13 cellular contexts compared by ENCODE assay signal in genomic region chr10:61869772-61870520, GRCh38. TPM values are rescaled to one million over a fixed set of nuclear protein-coding genes. Genes with fewer than 3 reads are reported as not detected.
A peak's percentile ranks its signal among the peaks of the same experiment; 100 is the strongest.
DNase-seq lines count a peak whose midpoint lies in the region; ATAC-seq, FAIRE-seq and TF ChIP-seq lines count a peak whose summit lies in the region.
"Had no signal": no experiment of that assay in that cellular context is flagged by ENCODE, and none has a peak within 500 bp of the region (broad histone marks: within the 10 kb centered on the region; RNA-seq: fewer than 3 reads in every experiment).

No MANE protein-coding gene starts in this region.

- H3K27ac ChIP-seq in sigmoid colon = peak overlapping the region; percentile 25 to 61 (median 36)
- H3K27ac ChIP-seq: WERI-Rb-1 had no signal

- H3K9me3 ChIP-seq in sigmoid colon = no peaks in the 10 kb centered on the region
- H3K9me3 ChIP-seq: ovary had no signal

- TF ChIP-seq CTCF in fibroblast of the aortic adventitia (IDR thresholded peaks at IDR 0.05; ENCODE audit: insufficient read depth, low read length) (no peak), sigmoid colon (IDR thresholded peaks at IDR 0.05) (no peak), D721Med (IDR thresholded peaks at IDR 0.05; ENCODE audit: insufficient read depth, missing control alignments) (no peak)

- peaks cover 0 to 29% of the 10 kb centered on the region in 2 donors for H3K27me3 Mint-ChIP-seq in effector memory CD8-positive, alpha-beta T cell

- H3K4me3 Mint-ChIP-seq in effector memory CD8-positive, alpha-beta T cell = no peak overlapping the region

- H3K36me3 ChIP-seq in sigmoid colon = no peaks in the 10 kb centered on the region
- H3K36me3 ChIP-seq: ovary, WERI-Rb-1 had no signal

- WGBS in sigmoid colon, 2 donors = 6 to 38% methylated on average over 6 of the region's 6 CpGs

- TF ChIP-seq POLR2A in sigmoid colon (IDR thresholded peaks at IDR 0.05) = no peak

- peak overlapping the region; percentile 11 for H3K4me3 ChIP-seq in fibroblast of the aortic adventitia (ENCODE audit: low read depth, low read length)
- no peak overlapping the region for H3K4me3 ChIP-seq in sigmoid colon
- H3K4me3 ChIP-seq: ovary had no signal

- H3K27me3 ChIP-seq in sigmoid colon = no peaks in the 10 kb centered on the region
- H3K27me3 ChIP-seq: ovary had no signal

- no peak for FAIRE-seq in D721Med (lab: Jason Lieb, UNC)
- FAIRE-seq: colon had no signal

- no peak for TF ChIP-seq EP300 in sigmoid colon (IDR thresholded peaks at IDR 0.05)

- ATAC-seq in SK-N-SH treated with all-trans-retinoic acid at 6 μM for 48 hours (peak; percentile 74), HG02798 (IDR thresholded peaks at IDR 0.05; ENCODE audit: poor library complexity, unreplicated experiment) (no peak)
- no peak for ATAC-seq in effector memory CD8-positive, alpha-beta T cell (replicated peaks)

- H3K36me3 Mint-ChIP-seq in effector memory CD8-positive, alpha-beta T cell (ENCODE audit: insufficient read depth) = peaks cover 3% of the 10 kb centered on the region
- H3K36me3 Mint-ChIP-seq: CD8-positive, alpha-beta memory T cell had no signal

- H3K4me1 Mint-ChIP-seq in effector memory CD8-positive, alpha-beta T cell (ENCODE audit: low read depth in 2 of 2) = no peaks in the 10 kb centered on the region

- no peak overlapping the region for H3K27ac Mint-ChIP-seq in effector memory CD8-positive, alpha-beta T cell
- H3K27ac Mint-ChIP-seq: CD8-positive, alpha-beta memory T cell had no signal

- intact Hi-C loops in sigmoid colon (cut with DNase I) = no loop called here

- peaks cover 0 to 20% (median 17%) of the 10 kb centered on the region in 4 donors for H3K4me1 ChIP-seq in sigmoid colon

- DNase-seq in ELR (ENCODE audit: low read depth) (peak; percentile 53), fibroblast of the aortic adventitia (ENCODE audit: low read depth) (peak; percentile 76), sigmoid colon (no peak), D721Med (ENCODE audit: insufficient read length, low spot score) (no peak)
- DNase-seq in effector memory CD8-positive, alpha-beta T cell = no peak
- no peak for DNase-seq in activated naive CD4-positive, alpha-beta T cell treated with Interleukin-2 at 50 U/mL for 16 hours
- DNase-seq: CD8-positive, alpha-beta memory T cell; NCI-H146; ovary; WERI-Rb-1 had no signal

- no peaks in the 10 kb centered on the region for H3K9me3 Mint-ChIP-seq in effector memory CD8-positive, alpha-beta T cell
- H3K9me3 Mint-ChIP-seq: CD8-positive, alpha-beta memory T cell had no signal

TF ChIP-seq in SK-N-SH treated with all-trans-retinoic acid at 6 μM for 48 hours, 23 proteins besides CTCF, POLR2A, EP300 and RAD21:
- no peak for TF ChIP-seq ZNF8 (CRISPR knock-in tag; IDR thresholded peaks at IDR 0.05)

RNA-seq across cellular contexts. Expression of gene ARID5B, which starts 31.6 kb away (rescaled TPM):
- total RNA-seq in fibroblast of the aortic adventitia (ENCODE audit: low replicate concordance) (51.0 and 87.9 TPM in 2 replicates), sigmoid colon (100 to 1,000 TPM in 1 of 4 donors, 10 to 100 TPM in 3; 29.6 to 109 (median 61.1) TPM)
- 10 to 100 TPM in 1 of 3 donors, 1 to 10 TPM in 2; 2.3 to 13.6 (median 3.0) TPM for polyA plus RNA-seq in sigmoid colon

Comparison
In these comparisons a context has a peak if more than half of its experiments do, and no peak if none do; other contexts are left out.
1. DNase-seq: peak in ELR (single experiment) and fibroblast of the aortic adventitia (single experiment); none in sigmoid colon (single experiment), D721Med (single experiment), effector memory CD8-positive, alpha-beta T cell (0 of 3) and activated naive CD4-positive, alpha-beta T cell treated with Interleukin-2 at 50 U/mL for 16 hours (single experiment).